ENCODE assay signal across 22 cellular contexts in the genomic region with DNA sequence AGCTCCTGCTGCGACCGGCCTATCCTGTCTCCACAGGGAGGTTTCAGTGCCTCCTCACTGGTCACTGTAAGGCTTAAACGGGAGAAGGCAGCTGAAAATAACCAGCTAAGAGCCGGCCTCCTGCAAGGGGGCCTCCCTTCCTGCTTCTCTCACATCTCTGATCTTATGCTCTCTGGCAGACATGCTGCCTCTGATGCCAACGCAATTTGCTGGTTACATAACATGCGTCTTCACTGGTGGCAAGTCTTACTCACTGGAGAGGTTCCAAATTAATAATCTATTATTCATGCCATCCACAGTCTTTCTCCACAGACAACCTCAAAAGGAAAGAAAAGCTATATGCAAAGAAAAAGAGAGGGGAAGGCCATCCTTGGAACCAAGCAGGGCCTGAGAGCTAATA.
"Had no signal": no experiment of that assay in that cellular context is flagged by ENCODE, and none has a peak within 500 bp of the region (broad histone marks: within the 10 kb centered on the region; RNA-seq: fewer than 3 reads in every experiment).

No MANE protein-coding gene starts in this region.

- DNase-seq: colonic mucosa; cortex of kidney; effector CD8-positive, alpha-beta T cell; effector memory CD8-positive, alpha-beta T cell; endodermal cell; erythroblast; esophagus squamous epithelium; foreskin fibroblast; foreskin melanocyte; gastrocnemius medialis; glutamatergic neuron; heart right ventricle; hippocampal formation; left cardiac atrium; left lung; left ventricle myocardium superior; lower lobe of right lung; mesendoderm; midbrain had no signal

- H3K4me3 Mint-ChIP-seq: dendritic cell treated with granulocyte-macrophage colony-stimulating factor and Interleukin-4, amounts not matched to agents 40 ng/mL and 50 ng/mL, for 4 days; effector memory CD8-positive, alpha-beta T cell; endodermal cell; memory B cell had no signal

- H3K4me3 ChIP-seq: colonic mucosa, esophagus squamous epithelium, gastrocnemius medialis, heart right ventricle, left lung, lower lobe of right lung had no signal

- H3K4me1 Mint-ChIP-seq: endodermal cell, memory B cell had no signal

- H3K27ac Mint-ChIP-seq: dendritic cell treated with granulocyte-macrophage colony-stimulating factor and Interleukin-4, amounts not matched to agents 40 ng/mL and 50 ng/mL, for 4 days; effector memory CD8-positive, alpha-beta T cell; endodermal cell; memory B cell had no signal

- H3K27ac ChIP-seq: colonic mucosa, epithelial cell of prostate, esophagus squamous epithelium, gastrocnemius medialis, heart right ventricle, left lung, lower lobe of right lung had no signal

- H3K36me3 ChIP-seq: colonic mucosa, esophagus squamous epithelium, gastrocnemius medialis, heart right ventricle, left lung, lower lobe of right lung had no signal

- H3K4me1 ChIP-seq: colonic mucosa, esophagus squamous epithelium, gastrocnemius medialis, heart right ventricle, left lung, lower lobe of right lung had no signal

- H3K27me3 ChIP-seq: colonic mucosa, gastrocnemius medialis had no signal

- H3K9me3 ChIP-seq: colonic mucosa, gastrocnemius medialis, lower lobe of right lung had no signal

- H3K36me3 Mint-ChIP-seq: memory B cell had no signal

- H3K9me3 Mint-ChIP-seq: effector memory CD8-positive, alpha-beta T cell; endodermal cell had no signal
